ENCODE assay signal across 8 cellular contexts in genomic region chr1:147171399-147172167, GRCh38. TPM values are rescaled to one million over a fixed set of nuclear protein-coding genes. Genes with fewer than 3 reads are reported as not detected.
DNase-seq lines count a peak whose midpoint lies in the region; ATAC-seq and TF ChIP-seq lines count a peak whose summit lies in the region.

No MANE protein-coding gene starts in this region.

- peaks cover 14% of the 10 kb centered on the region for H3K4me1 ChIP-seq in CD4-positive, CD25-positive, alpha-beta regulatory T cell (ENCODE audit: control insufficient read depth, insufficient read depth, low read length, poor library complexity, severe bottlenecking)
- no peaks in the 10 kb centered on the region; the same call in 1 of the 2 replicates for H3K4me1 ChIP-seq in H9 (ENCODE audit: insufficient read depth, low read length)
- peaks cover 30 to 60% (median 55%) of the 10 kb centered on the region in 4 donors for H3K4me1 ChIP-seq in esophagus muscularis mucosa
- H3K4me1 ChIP-seq in neuronal stem cell (ENCODE audit: control insufficient read depth in 2 of 2, insufficient read depth in 1 of 2, low read depth in 1 of 2, low read length in 2 of 2): peaks cover 2 to 9% of the 10 kb centered on the region in 2 donors

- H4K20me1 ChIP-seq in H9 (ENCODE audit: control insufficient read depth, insufficient read depth, insufficient read length): no peaks in the 10 kb centered on the region

- peak overlapping the region; percentile 90 for H3K4me3 ChIP-seq in CD4-positive, CD25-positive, alpha-beta regulatory T cell (ENCODE audit: low read depth, low read length)
- H3K4me3 ChIP-seq in esophagus muscularis mucosa (peak overlapping the region; percentile 86 to 97 (median 92)), neuronal stem cell (ENCODE audit: low read length in 2 of 2) (peak overlapping the region; percentile 92 to 98)

- H4K8ac ChIP-seq in H9 (replicated peaks; ENCODE audit: insufficient read length, low read depth, low read length) (no peak overlapping the region), neuronal stem cell (ENCODE audit: low read depth, low read length) (no peak overlapping the region)

- H2BK5ac ChIP-seq in H9 (ENCODE audit: insufficient read length, low read length) (no peak overlapping the region), neuronal stem cell (ENCODE audit: low read length) (peak overlapping the region; percentile 45)

- H3K9me3 Mint-ChIP-seq in CD4-positive, CD25-positive, alpha-beta regulatory T cell: peaks cover 0 to 4% (median 0%) of the 10 kb centered on the region in 7 donors
- peaks cover 0 to 3% of the 10 kb centered on the region in 2 experiments; a peak in 1 of 5 replicates for H3K9me3 Mint-ChIP-seq in H9

- H3K23ac ChIP-seq in H9 (ENCODE audit: insufficient read length, low read depth, low read length): no peak overlapping the region
- peak overlapping the region; percentile 86 for H3K23ac ChIP-seq in neuronal stem cell (ENCODE audit: low read depth, low read length, poor library complexity)

- no peak overlapping the region for H2BK15ac ChIP-seq in H9 (ENCODE audit: low read depth, low read length)
- H2BK15ac ChIP-seq in neuronal stem cell (ENCODE audit: low read length): peak overlapping the region; percentile 97

- no peak overlapping the region for H2AFZ ChIP-seq in H9 (ENCODE audit: low read length)
- H2AFZ ChIP-seq in neuronal stem cell (ENCODE audit: low read length): peak overlapping the region; percentile 97

- no peaks in the 10 kb centered on the region for H3K27me3 ChIP-seq in CD4-positive, CD25-positive, alpha-beta regulatory T cell (ENCODE audit: control insufficient read depth, insufficient read depth, low read length)
- no peaks in the 10 kb centered on the region for H3K27me3 ChIP-seq in H9 (ENCODE audit: insufficient read depth, low read length)
- no peaks in the 10 kb centered on the region for H3K27me3 ChIP-seq in esophagus muscularis mucosa
- no peaks in the 10 kb centered on the region for H3K27me3 ChIP-seq in neuronal stem cell (ENCODE audit: control insufficient read depth in 3 of 3, insufficient read depth in 3 of 3, low read depth in 1 of 3, low read length in 3 of 3)

- peaks cover 28 to 44% (median 35%) of the 10 kb centered on the region in 4 donors for H3K4me1 Mint-ChIP-seq in CD4-positive, CD25-positive, alpha-beta regulatory T cell
- peaks cover 42% of the 10 kb centered on the region in 2 experiments for H3K4me1 Mint-ChIP-seq in H9

- no peaks in the 10 kb centered on the region for H3K9me3 ChIP-seq in CD4-positive, CD25-positive, alpha-beta regulatory T cell (ENCODE audit: control insufficient read depth in 2 of 2, low read length in 2 of 2)
- H3K9me3 ChIP-seq in H9 (ENCODE audit: control insufficient read depth, low read depth, low read length): no peaks in the 10 kb centered on the region
- H3K9me3 ChIP-seq in esophagus muscularis mucosa: no peaks in the 10 kb centered on the region
- H3K9me3 ChIP-seq in neuronal stem cell (replicated peaks in 1 of 2; ENCODE audit: control insufficient read depth in 2 of 2, insufficient read depth in 1 of 2, low read depth in 1 of 2, low read length in 2 of 2): no peaks in the 10 kb centered on the region

- TF ChIP-seq CTCF in H9 (conservative IDR thresholded peaks at IDR 0.05): no peak
- no peak for TF ChIP-seq CTCF in esophagus muscularis mucosa (IDR thresholded peaks at IDR 0.05)

- peaks cover 18% of the 10 kb centered on the region for H3K36me3 Mint-ChIP-seq in CD4-positive, CD25-positive, alpha-beta regulatory T cell
- H3K36me3 Mint-ChIP-seq in H9 (ENCODE audit: insufficient read depth in 1 of 3, low read depth in 3 of 3): peaks cover 2 to 13% (median 7%) of the 10 kb centered on the region in 3 experiments; a peak in 6 of 7 replicates

- H3K4ac ChIP-seq in H9 (ENCODE audit: low read depth, low read length) (no peak overlapping the region), neuronal stem cell (ENCODE audit: low read length) (no peak overlapping the region)

- H3K36me3 ChIP-seq in CD4-positive, CD25-positive, alpha-beta regulatory T cell (ENCODE audit: control insufficient read depth, insufficient read depth, low read length): peaks cover 10% of the 10 kb centered on the region
- peaks cover under 1 to 6% (median 3%) of the 10 kb centered on the region in 4 donors for H3K36me3 ChIP-seq in esophagus muscularis mucosa
- H3K36me3 ChIP-seq in neuronal stem cell (replicated peaks in 1 of 2; ENCODE audit: control insufficient read depth in 2 of 2, insufficient read depth in 2 of 2, low read length in 2 of 2): peaks cover 0 to 27% of the 10 kb centered on the region in 2 donors

- H3K9ac ChIP-seq in H9 (ENCODE audit: extremely low read depth, insufficient read length, low read length) (peak overlapping the region; percentile 77), neuronal stem cell (ENCODE audit: low read depth, low read length, poor library complexity) (peak overlapping the region; percentile 92)

- no peak for ATAC-seq in CD4-positive, CD25-positive, alpha-beta regulatory T cell (ENCODE audit: low read depth in 2 of 2)

- H2BK120ac ChIP-seq in H9 (ENCODE audit: low read depth, low read length, poor library complexity, severe bottlenecking) (no peak overlapping the region), neuronal stem cell (ENCODE audit: low read depth, low read length) (no peak overlapping the region)

- H3T11ph ChIP-seq in H9 (ENCODE audit: low read length): no peak overlapping the region

- peak overlapping the region; percentile 76 for H3K27ac ChIP-seq in CD4-positive, CD25-positive, alpha-beta regulatory T cell (ENCODE audit: insufficient read depth, low read length, poor library complexity, severe bottlenecking)
- H3K27ac ChIP-seq in H9 (ENCODE audit: insufficient read length, low read depth, low read length) (no peak overlapping the region), esophagus muscularis mucosa (replicated peaks in 1 of 4) (peak overlapping the region; percentile 93 to 95 (median 94)), neuronal stem cell (replicated peaks; ENCODE audit: low read length) (peak overlapping the region; percentile 91)

- no peak overlapping the region for H2BK20ac ChIP-seq in H9 (ENCODE audit: low read depth, low read length, poor library complexity, severe bottlenecking)

- no CpG with 5 or more reads among the region's 32 CpGs for whole genome bisulfite sequencing in H9 (ENCODE audit: extremely low coverage, insufficient read length, low lambda C conversion rate)
- under 1% methylated on average over 17 of the region's 32 CpGs for WGBS in esophagus muscularis mucosa
- WGBS in neuronal stem cell (ENCODE audit: extremely low coverage in 2 of 2, insufficient read length in 2 of 2, insufficient replicate concordance in 1 of 2), 2 donors: no CpG with 5 or more reads among the region's 32 CpGs

- H3K14ac ChIP-seq in H9 (ENCODE audit: insufficient read depth, low read length): peak overlapping the region; percentile 54
- peak overlapping the region; percentile 39 for H3K14ac ChIP-seq in neuronal stem cell (ENCODE audit: low read length)

- H3K18ac ChIP-seq in H9 (ENCODE audit: insufficient read length, low read depth, low read length): peak overlapping the region; percentile 28
- H3K18ac ChIP-seq in neuronal stem cell (ENCODE audit: low read length): peak overlapping the region; percentile 98

- H4K91ac ChIP-seq in H9 (ENCODE audit: insufficient read length, low read depth, low read length) (no peak overlapping the region), neuronal stem cell (ENCODE audit: low read depth, low read length, poor library complexity) (no peak overlapping the region)

- peak overlapping the region; percentile 92 to 100 (median 96) for H3K4me3 Mint-ChIP-seq in CD4-positive, CD25-positive, alpha-beta regulatory T cell
- peak overlapping the region; percentile 90 to 97 for H3K4me3 Mint-ChIP-seq in H9

- peaks cover 8% of the 10 kb centered on the region; the same call in 1 of the 2 replicates for H3K79me2 ChIP-seq in H9 (ENCODE audit: insufficient read depth, low read length)

- peak overlapping the region; percentile 21 to 91 (median 91) for H3K27ac Mint-ChIP-seq in CD4-positive, CD25-positive, alpha-beta regulatory T cell
- peak overlapping the region; percentile 78 to 93 (median 88) for H3K27ac Mint-ChIP-seq in H9

- no peak for TF ChIP-seq POLR2A in esophagus muscularis mucosa (IDR thresholded peaks at IDR 0.05; ENCODE audit: low read depth)

- no peak for TF ChIP-seq EP300 in esophagus muscularis mucosa (IDR thresholded peaks at IDR 0.05)

- peaks cover 11% of the 10 kb centered on the region for H3K23me2 ChIP-seq in H9 (ENCODE audit: insufficient read length, low read depth, low read length, poor library complexity, severe bottlenecking)

- H3K4me2 ChIP-seq in H9 (ENCODE audit: insufficient read depth, insufficient read length, low read length) (peak overlapping the region; percentile 80), neuronal stem cell (ENCODE audit: insufficient read depth, low read length, poor library complexity, severe bottlenecking) (peak overlapping the region; percentile 71)

- H3K56ac ChIP-seq in H9 (ENCODE audit: insufficient read length, low read depth, low read length): no peak overlapping the region

- H2AK5ac ChIP-seq in H9 (ENCODE audit: insufficient read length, low read length) (no peak overlapping the region), neuronal stem cell (ENCODE audit: low read depth, low read length) (peak overlapping the region; percentile 30)

- peaks cover 4% of the 10 kb centered on the region for H3K27me3 Mint-ChIP-seq in CD4-positive, CD25-positive, alpha-beta regulatory T cell
- no peaks in the 10 kb centered on the region for H3K27me3 Mint-ChIP-seq in H9 (ENCODE audit: low read depth)

- H3K79me1 ChIP-seq in H9 (ENCODE audit: insufficient read depth, low read depth, low read length, poor library complexity, severe bottlenecking): no peaks in the 10 kb centered on the region
- H3K79me1 ChIP-seq in neuronal stem cell (ENCODE audit: low read depth, low read length): peaks cover 3% of the 10 kb centered on the region

- H4K5ac ChIP-seq in H9 (ENCODE audit: insufficient read length, low read depth, low read length): no peak overlapping the region

- intact Hi-C loops in esophagus muscularis mucosa (cut with DNase I): loop anchor here (1.0 kb wide), 1 partner anchor 71 kb away; the partner anchor contains the start of gene CHD1L

- peak in 1 of 3 donors; percentile 14 for DNase-seq in CD4-positive, CD25-positive, alpha-beta regulatory T cell
- DNase-seq in H9 (no peak), SW480 (ENCODE audit: low spot score) (peak; percentile 33), esophagus muscularis mucosa (ENCODE audit: extremely low spot score) (no peak), neuronal stem cell (ENCODE audit: low spot score) (no peak), NCI-H2081 (lab: John Stamatoyannopoulos, UW) (no peak), mucosa of gallbladder (ENCODE audit: low spot score) (no peak), hippocampal formation (lab: John Stamatoyannopoulos, UW) (no peak)

- H2BK12ac ChIP-seq in H9 (ENCODE audit: insufficient read length, low read depth, low read length) (no peak overlapping the region), neuronal stem cell (ENCODE audit: low read length) (no peak overlapping the region)

RNA-seq across cellular contexts. Expression of gene PRKAB2, which starts 0.7 kb away (rescaled TPM):
- total RNA-seq in CD4-positive, CD25-positive, alpha-beta regulatory T cell: 10.4 TPM
- polyA plus RNA-seq in CD4-positive, CD25-positive, alpha-beta regulatory T cell: 1 to 10 TPM; 2.4 to 6.4 (median 3.1) TPM
- total RNA-seq in H9 (2021): 17.8 and 21.2 TPM in 2 replicates
- 10 to 100 TPM; 21.5 to 45.4 (median 30.3) TPM for total RNA-seq in esophagus muscularis mucosa
- 15.9 TPM for polyA plus RNA-seq in neuronal stem cell (2013, experiment 1 of 2)
- polyA plus RNA-seq in neuronal stem cell (2013, experiment 2 of 2): 16.0 TPM
- total RNA-seq in mucosa of gallbladder: 23.0 TPM

RNA-seq across cellular contexts. Expression of gene FMO5, which starts 53.6 kb away (rescaled TPM):
- total RNA-seq in CD4-positive, CD25-positive, alpha-beta regulatory T cell: 1.9 TPM
- 1 to 10 TPM in 1 of 4 donors, under 1 TPM in 3; 0.28 to 1.9 (median 0.90) TPM for polyA plus RNA-seq in CD4-positive, CD25-positive, alpha-beta regulatory T cell
- total RNA-seq in H9 (2021): 0.61 and 0.72 TPM in 2 replicates
- 1 to 10 TPM; 1.2 to 2.9 (median 2.1) TPM for total RNA-seq in esophagus muscularis mucosa
- polyA plus RNA-seq in neuronal stem cell (2013, experiment 1 of 2): 0.24 TPM
- 0.33 TPM for polyA plus RNA-seq in neuronal stem cell (2013, experiment 2 of 2)
- total RNA-seq in mucosa of gallbladder: 52.9 TPM

Comparison
In these comparisons a context has a peak if more than half of its experiments do, and no peak if none do; other contexts are left out.
1. RNA of gene FMO5, which starts 53.6 kb away (total RNA-seq): 52.9 TPM in mucosa of gallbladder (single experiment); 1.2 to 2.9 TPM in esophagus muscularis mucosa, 1.9 TPM in CD4-positive, CD25-positive, alpha-beta regulatory T cell (single experiment) and 0.61 to 0.72 TPM in H9; every median in the first group is over 10 times any median in the second.
2. Peak in every context shown above with its lines, with median percentiles within 50 percentile points of each other: H3K4me3 ChIP-seq.